In the genomic region with DNA sequence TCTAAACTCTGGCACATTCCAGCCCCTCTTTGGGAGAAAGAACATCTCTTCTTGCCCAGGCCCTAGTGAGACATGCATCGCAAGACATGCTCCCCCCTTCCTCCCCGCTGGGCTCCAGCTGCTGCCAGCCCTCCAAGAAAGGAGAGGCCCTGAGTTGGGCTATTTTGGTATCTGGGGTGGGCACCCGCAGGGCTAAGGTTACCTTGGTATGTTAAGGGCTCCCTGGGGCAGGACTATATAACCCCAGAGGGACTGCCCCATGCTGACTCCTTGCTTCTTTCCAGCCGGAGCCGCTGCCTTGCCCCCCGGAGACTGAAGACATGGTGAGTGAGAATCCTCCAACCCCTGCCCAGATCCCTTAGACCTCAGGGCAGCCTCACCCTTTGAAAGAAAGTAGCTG, we compare ENCODE assay signal across 19 cellular contexts. TPM values are rescaled to one million over a fixed set of nuclear protein-coding genes. Genes with fewer than 3 reads are reported as not detected.
DNase-seq lines count a peak whose midpoint lies in the region; ATAC-seq and TF ChIP-seq lines count a peak whose summit lies in the region.
"Had no signal": no experiment of that assay in that cellular context is flagged by ENCODE, and none has a peak within 500 bp of the region (broad histone marks: within the 10 kb centered on the region; RNA-seq: fewer than 3 reads in every experiment).

Gene MYL11, plus strand, starts transcription at position 265 of the 400 bp plus-strand sequence. Its CDS starts 56 bp downstream, at position 321.

- POLR2A ChIA-PET in CD4-positive, alpha-beta T cell (lab: Charles Lee) = no interaction called here

- no peaks in the 10 kb centered on the region for H3K27me3 Mint-ChIP-seq in CD4-positive, alpha-beta T cell
- H3K27me3 Mint-ChIP-seq in HFFc6 (ENCODE audit: insufficient read depth) (peaks cover 9% of the 10 kb centered on the region), brain (peaks cover 8% of the 10 kb centered on the region), nephron progenitor cell (ENCODE audit: low read depth, poor library complexity) (peaks cover 4% of the 10 kb centered on the region)
- H3K27me3 Mint-ChIP-seq: activated B cell treated with CpG ODN at 0.5 μM for 24 hours had no signal

- H3K36me3 ChIP-seq in spleen = no peaks in the 10 kb centered on the region
- H3K36me3 ChIP-seq in transverse colon = no peaks in the 10 kb centered on the region
- H3K36me3 ChIP-seq: BE2C, breast epithelium, tibial artery had no signal

- peaks cover 11 to 48% (median 29%) of the 10 kb centered on the region in 6 donors for H3K4me1 ChIP-seq in spleen
- peaks cover 10 to 26% (median 21%) of the 10 kb centered on the region in 4 donors for H3K4me1 ChIP-seq in transverse colon

- H3K4me3 Mint-ChIP-seq in CD4-positive, alpha-beta T cell = no peak within 1 kb of the TSS
- no peak within 1 kb of the TSS for H3K4me3 Mint-ChIP-seq in HFFc6
- peak within 1 kb of the TSS in 2 of 5 experiments; percentile 82 to 92 for H3K4me3 Mint-ChIP-seq in brain
- peak within 1 kb of the TSS; percentile 28 for H3K4me3 Mint-ChIP-seq in nephron progenitor cell
- H3K4me3 Mint-ChIP-seq: activated B cell treated with CpG ODN at 0.5 μM for 24 hours had no signal

- in situ Hi-C loops in transverse colon (cut with MboI; ENCODE audit: low pct_ligation_motif_present in 1 of 4, low pct_unique_long_range_greater_than_20kb in 1 of 4, low sequenced_read_pairs in 3 of 4) = no loop called here

- H3K27ac Mint-ChIP-seq in CD4-positive, alpha-beta T cell = peak within 1 kb of the TSS; percentile 100
- H3K27ac Mint-ChIP-seq in HFFc6 = peak within 1 kb of the TSS; percentile 26; the same call in 1 of the 2 replicates
- peak within 1 kb of the TSS; percentile 25 to 95 (median 84) for H3K27ac Mint-ChIP-seq in brain
- peak within 1 kb of the TSS; percentile 92 for H3K27ac Mint-ChIP-seq in nephron progenitor cell
- H3K27ac Mint-ChIP-seq: activated B cell treated with CpG ODN at 0.5 μM for 24 hours had no signal

- no peak for TF ChIP-seq EP300 in transverse colon (IDR thresholded peaks at IDR 0.05; ENCODE audit: low read depth)

- 84 to 92% (median 91%) methylated on average over 5 to 6 of the region's 6 CpGs for WGBS in spleen, 5 donors
- 94% methylated on average over 6 of the region's 6 CpGs; no CpG with 5 or more reads in 1 of the 2 donors for WGBS in transverse colon (ENCODE audit: low coverage in 1 of 2), 2 donors

- no peak for ATAC-seq in CD4-positive, alpha-beta T cell (ENCODE audit: poor library complexity)
- ATAC-seq in GM21367 (IDR thresholded peaks at IDR 0.05; ENCODE audit: unreplicated experiment) = no peak
- no peak for ATAC-seq in activated CD4-positive, CD25-positive, alpha-beta regulatory T cell treated with anti-CD3 and anti-CD28 coated beads, Interleukin-2, amount 50 U/mL, for 24 hours

- no peaks in the 10 kb centered on the region for H3K9me3 ChIP-seq in CD4-positive, alpha-beta T cell (ENCODE audit: control insufficient read depth, low read length)
- no peaks in the 10 kb centered on the region for H3K9me3 ChIP-seq in spleen
- no peaks in the 10 kb centered on the region for H3K9me3 ChIP-seq in transverse colon
- H3K9me3 ChIP-seq: BE2C, breast epithelium, tibial artery had no signal

- CTCF ChIA-PET in CD4-positive, alpha-beta T cell (lab: Charles Lee) = interaction anchor here (1.4 kb wide), 1 partner anchor 35 kb away, joined by 4 read pairs; no protein-coding TSS in a partner anchor

- peaks cover 43% of the 10 kb centered on the region for H3K4me1 Mint-ChIP-seq in CD4-positive, alpha-beta T cell (ENCODE audit: low read depth)
- H3K4me1 Mint-ChIP-seq in HFFc6 (ENCODE audit: low read depth) (peaks cover 29% of the 10 kb centered on the region), brain (peaks cover 52% of the 10 kb centered on the region), nephron progenitor cell (peaks cover 64% of the 10 kb centered on the region)

- no peak within 1 kb of the TSS for H3K4me3 ChIP-seq in spleen
- H3K4me3 ChIP-seq in transverse colon = no peak within 1 kb of the TSS
- H3K4me3 ChIP-seq: breast epithelium, SK-N-MC, tibial artery had no signal

- peak within 1 kb of the TSS; percentile 100 for H3K27ac ChIP-seq in CD4-positive, alpha-beta T cell (ENCODE audit: low read depth, low read length)
- H3K27ac ChIP-seq in spleen (peak within 1 kb of the TSS in 1 of 8 donors; percentile 100), transverse colon (no peak within 1 kb of the TSS)
- H3K27ac ChIP-seq: SK-N-MC had no signal

- H3K9me3 Mint-ChIP-seq in CD4-positive, alpha-beta T cell = no peaks in the 10 kb centered on the region
- H3K9me3 Mint-ChIP-seq in HFFc6 (no peaks in the 10 kb centered on the region), brain (peaks cover 0 to 5% (median 0%) of the 10 kb centered on the region in 5 experiments), nephron progenitor cell (no peaks in the 10 kb centered on the region)
- H3K9me3 Mint-ChIP-seq: activated B cell treated with CpG ODN at 0.5 μM for 24 hours had no signal

- DNase-seq in CD4-positive, alpha-beta T cell = no peak
- DNase-seq in HFFc6 = no peak
- no peak for DNase-seq in nephron progenitor cell
- no peak for DNase-seq in spleen
- no peak for DNase-seq in transverse colon
- DNase-seq: activated B cell treated with CpG ODN at 0.5 μM for 24 hours, BE2C, foreskin melanocyte, Karpas-422, NCI-H1436, NCI-H510A treated with DMSO at 0.1 percent for 48 hours, tibial artery had no signal

- TF ChIP-seq CTCF in CD4-positive, alpha-beta T cell (IDR thresholded peaks at IDR 0.05) = no peak
- no peak for TF ChIP-seq CTCF in HFFc6 (IDR thresholded peaks at IDR 0.05)
- no peak for TF ChIP-seq CTCF in brain (conservative IDR thresholded peaks at IDR 0.05)
- no peak for TF ChIP-seq CTCF in nephron progenitor cell (IDR thresholded peaks at IDR 0.05)
- TF ChIP-seq CTCF in spleen (IDR thresholded peaks at IDR 0.05 in 8 of 11, conservative IDR thresholded peaks at IDR 0.05 in 3 of 11) = no peak
- no peak for TF ChIP-seq CTCF in transverse colon (IDR thresholded peaks at IDR 0.05)

- H3K27me3 ChIP-seq in CD4-positive, alpha-beta T cell (ENCODE audit: control insufficient read depth, insufficient read depth, low read length) = no peaks in the 10 kb centered on the region
- H3K27me3 ChIP-seq in spleen (replicated peaks in 1 of 7) (no peaks in the 10 kb centered on the region), transverse colon (no peaks in the 10 kb centered on the region)
- H3K27me3 ChIP-seq: BE2C, breast epithelium had no signal

- intact Hi-C loops in CD4-positive, alpha-beta T cell (cut with DNase I, micrococcal nuclease) = loop anchor here (5.0 to 10.0 kb wide), 4 partner anchors 33 to 550 kb away; partner anchors contain the start of genes FBRS (in 1 of the 2), FBXL19 (in 1 of the 2) and ZNF771 (in 1 of the 2)
- intact Hi-C loops in spleen (cut with DNase I; ENCODE audit: low total_unique reads) = no loop called here
- intact Hi-C loops in transverse colon (cut with DNase I; ENCODE audit: low total_unique reads) = no loop called here

- TF ChIP-seq POLR2A in spleen (IDR thresholded peaks at IDR 0.05) (no peak), transverse colon (IDR thresholded peaks at IDR 0.05) (no peak)

- peaks cover 22% of the 10 kb centered on the region for H3K36me3 Mint-ChIP-seq in CD4-positive, alpha-beta T cell (ENCODE audit: low read depth)
- H3K36me3 Mint-ChIP-seq in HFFc6 (ENCODE audit: low read depth) (no peaks in the 10 kb centered on the region), brain (no peaks in the 10 kb centered on the region), nephron progenitor cell (ENCODE audit: low read depth) (no peaks in the 10 kb centered on the region)

RNA-seq across cellular contexts. Expression of gene MYL11, which starts in this region (rescaled TPM):
- 1 to 10 TPM in 1 of 2 experiments, under 1 TPM in 1; 0.95 to 2.4 TPM for total RNA-seq in CD4-positive, alpha-beta T cell
- 1 to 10 TPM in 1 of 6 experiments, under 1 TPM in 2, not detected in 3; 0.77 to 1.2 (median 0.82) TPM for total RNA-seq in HFFc6 (2021; fragmentation: NEBNext Ultra II Directional; extraction: Animal tissue kit (Norgen Biotek cat#: 25700))
- polyA plus RNA-seq in brain (ENCODE audit: insufficient read depth, low read depth, low replicate concordance) = not detected
- 1 to 10 TPM in 1 of 7 donors, not detected in 6; 1.4 TPM for total RNA-seq in spleen
- 1 to 10 TPM; 2.7 to 4.3 (median 2.8) TPM for polyA plus RNA-seq in spleen
- total RNA-seq in transverse colon = 1 to 10 TPM in 1 of 4 donors, not detected in 3; 6.3 TPM
- total RNA-seq: activated B cell treated with CpG ODN at 0.5 μM for 24 hours, breast epithelium, Daoy, mesenteric fat pad had no signal

Comparison
In these comparisons a context has a peak if more than half of its experiments do, and no peak if none do; other contexts are left out.
1. H3K27ac Mint-ChIP-seq: peak in every context shown above with its lines; median percentile 100 in CD4-positive, alpha-beta T cell; 92 in nephron progenitor cell; 84 in brain; 26 in HFFc6.
2. intact Hi-C loops: an anchor here in CD4-positive, alpha-beta T cell (5.0 to 10.0 kb wide); none called in spleen and transverse colon.